In the genomic region with DNA sequence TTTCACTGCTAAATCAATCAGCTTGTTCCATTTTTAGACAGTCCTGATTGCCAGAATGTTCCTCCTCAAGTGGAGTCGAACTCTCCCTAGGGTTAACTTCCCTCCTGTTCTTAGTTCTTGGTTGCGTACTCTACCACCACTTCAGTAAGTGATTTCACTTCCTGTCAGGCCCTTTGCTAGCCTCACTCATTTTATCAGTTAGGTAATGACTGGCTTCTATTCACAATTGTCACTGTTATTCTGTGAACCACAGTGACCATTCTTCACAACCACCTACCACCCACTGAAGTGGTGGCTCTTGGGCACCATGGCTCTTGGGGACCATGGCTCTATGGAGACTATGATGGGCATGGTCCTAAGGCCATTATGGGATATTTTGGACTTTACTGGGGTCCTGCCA, we compare ENCODE assay signal across 10 cellular contexts.
DNase-seq lines count a peak whose midpoint lies in the region; ATAC-seq and TF ChIP-seq lines count a peak whose summit lies in the region.
"Had no signal": no experiment of that assay in that cellular context is flagged by ENCODE, and none has a peak within 500 bp of the region (broad histone marks: within the 10 kb centered on the region; RNA-seq: fewer than 3 reads in every experiment).

No MANE protein-coding gene starts in this region.

- no peak for TF ChIP-seq CTCF in suprapubic skin (IDR thresholded peaks at IDR 0.05)

- H3K4me2 ChIP-seq in GM23248 (ENCODE audit: unreplicated experiment) = no peak overlapping the region

- no peak for TF ChIP-seq EP300 in suprapubic skin (IDR thresholded peaks at IDR 0.05)

- H4K20me1 ChIP-seq in GM23248 (ENCODE audit: insufficient read depth) = no peaks in the 10 kb centered on the region

- peak overlapping the region; percentile 81 for H3K27ac Mint-ChIP-seq in dendritic cell treated with granulocyte-macrophage colony-stimulating factor and Interleukin-4, amounts not matched to agents 40 ng/mL and 50 ng/mL, for 4 days

- no peaks in the 10 kb centered on the region for H3K36me3 ChIP-seq in GM23248 (ENCODE audit: low read depth)
- H3K36me3 ChIP-seq in suprapubic skin = no peaks in the 10 kb centered on the region

- no peak overlapping the region for H2AFZ ChIP-seq in GM23248

- H3K27me3 Mint-ChIP-seq in dendritic cell treated with granulocyte-macrophage colony-stimulating factor and Interleukin-4, amounts not matched to agents 40 ng/mL and 50 ng/mL, for 4 days = no peaks in the 10 kb centered on the region

- in situ Hi-C loops in GM23248 (cut with MboI) = no loop called here

- H3K27ac ChIP-seq in GM23248 = no peak overlapping the region
- no peak overlapping the region for H3K27ac ChIP-seq in suprapubic skin

- H3K4me1 ChIP-seq in GM23248 (ENCODE audit: insufficient read depth) (peaks cover 41% of the 10 kb centered on the region), suprapubic skin (peaks cover 22% of the 10 kb centered on the region)

- H3K4me3 ChIP-seq in GM23248 (no peak overlapping the region), suprapubic skin (no peak overlapping the region)

- H3K27me3 ChIP-seq in GM23248 (replicated peaks; ENCODE audit: insufficient read depth) (no peaks in the 10 kb centered on the region), suprapubic skin (no peaks in the 10 kb centered on the region)

- no peaks in the 10 kb centered on the region for H3K9me2 ChIP-seq in GM23248 (ENCODE audit: insufficient read depth)

- peaks cover 38% of the 10 kb centered on the region for H3F3A ChIP-seq in GM23248 (ENCODE audit: insufficient read depth)

- H3K36me3 Mint-ChIP-seq in dendritic cell treated with granulocyte-macrophage colony-stimulating factor and Interleukin-4, amounts not matched to agents 40 ng/mL and 50 ng/mL, for 4 days (ENCODE audit: low read depth) = peaks cover 23% of the 10 kb centered on the region

- 94 to 96% methylated on average over 2 of the region's 2 CpGs for WGBS in GM23248 (ENCODE audit: low coverage in 1 of 2, low lambda C conversion rate in 2 of 2, missing lambda C conversion rate in 2 of 2), 2 experiments
- WGBS in suprapubic skin = 82% methylated on average over 2 of the region's 2 CpGs

- no peak for TF ChIP-seq POLR2A in suprapubic skin (IDR thresholded peaks at IDR 0.05)

- no peak overlapping the region for H3K4me3 Mint-ChIP-seq in dendritic cell treated with granulocyte-macrophage colony-stimulating factor and Interleukin-4, amounts not matched to agents 40 ng/mL and 50 ng/mL, for 4 days

- no peaks in the 10 kb centered on the region for H3K9me3 ChIP-seq in GM23248 (ENCODE audit: low read depth)
- H3K9me3 ChIP-seq in suprapubic skin = no peaks in the 10 kb centered on the region

- H3K9ac ChIP-seq in GM23248 = no peak overlapping the region

- DNase-seq in GM23248 = no peak
- DNase-seq in hypothalamus (lab: John Stamatoyannopoulos, UW) = no peak
- no peak for DNase-seq in suprapubic skin (ENCODE audit: low spot score in 2 of 2)
- no peak for DNase-seq in ecto neural progenitor cell (ENCODE audit: low spot score)
- DNase-seq: effector CD8-positive, alpha-beta T cell; GDM1 had no signal

- H3K79me2 ChIP-seq in GM23248 (ENCODE audit: insufficient read depth) = peaks cover 90% of the 10 kb centered on the region

- ATAC-seq in GM18502 (IDR thresholded peaks at IDR 0.05; ENCODE audit: poor library complexity, unreplicated experiment) (peak; percentile 71), GM19463 (IDR thresholded peaks at IDR 0.05; ENCODE audit: unreplicated experiment) (peak; percentile 42), HG03280 (IDR thresholded peaks at IDR 0.05; ENCODE audit: unreplicated experiment) (peak; percentile 61)

- peaks cover 74% of the 10 kb centered on the region for H3K4me1 Mint-ChIP-seq in dendritic cell treated with granulocyte-macrophage colony-stimulating factor and Interleukin-4, amounts not matched to agents 40 ng/mL and 50 ng/mL, for 4 days (ENCODE audit: low read depth)

- intact Hi-C loops in dendritic cell treated with granulocyte-macrophage colony-stimulating factor and Interleukin-4, amounts not matched to agents 40 ng/mL and 50 ng/mL, for 4 days (cut with micrococcal nuclease) = no loop called here

- no peaks in the 10 kb centered on the region for H3K9me3 Mint-ChIP-seq in dendritic cell treated with granulocyte-macrophage colony-stimulating factor and Interleukin-4, amounts not matched to agents 40 ng/mL and 50 ng/mL, for 4 days
